Comparison of ENCODE assay signal across 8 cellular contexts in the genomic region with DNA sequence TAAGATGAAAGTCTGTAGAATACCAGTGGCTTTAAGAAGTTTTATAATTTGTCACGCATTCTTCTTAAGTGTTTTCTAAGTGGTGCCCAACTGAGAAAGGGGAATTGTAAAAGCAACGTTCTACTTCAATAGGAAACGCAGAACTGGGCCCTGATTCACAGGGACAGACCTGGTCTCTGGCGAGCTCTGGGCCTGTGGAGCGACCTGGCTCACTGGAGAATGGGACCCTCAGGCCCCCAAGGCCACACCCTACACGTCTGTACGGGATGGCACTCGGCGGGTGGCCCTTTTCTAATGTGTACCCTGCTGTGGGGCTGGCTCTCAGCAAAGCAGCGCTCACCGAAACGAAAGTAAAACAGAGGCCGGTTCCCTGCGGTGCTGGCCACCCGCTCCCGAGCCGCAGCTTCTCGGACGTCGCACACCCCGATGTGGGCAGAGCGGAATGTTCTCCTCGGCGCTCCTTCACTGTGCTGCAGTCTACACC.
DNase-seq lines count a peak whose midpoint lies in the region; ATAC-seq and TF ChIP-seq lines count a peak whose summit lies in the region.

No MANE protein-coding gene starts in this region.

- H3K27ac Mint-ChIP-seq in activated CD4-positive, alpha-beta T cell treated with anti-CD3 and anti-CD28 coated beads, Interleukin-2, amount 10 ng/mL, durations not matched to agents 24 days and 14 days, result peak overlapping the region; percentile 75
- H3K27ac Mint-ChIP-seq in nephron, result peak overlapping the region; percentile 3 to 76 (median 32)

- H3K27me3 Mint-ChIP-seq in activated CD4-positive, alpha-beta T cell treated with anti-CD3 and anti-CD28 coated beads, Interleukin-2, amount 10 ng/mL, durations not matched to agents 24 days and 14 days, result no peaks in the 10 kb centered on the region
- H3K27me3 Mint-ChIP-seq in nephron (ENCODE audit: low read depth), result no peaks in the 10 kb centered on the region

- H3K4me3 Mint-ChIP-seq in activated CD4-positive, alpha-beta T cell treated with anti-CD3 and anti-CD28 coated beads, Interleukin-2, amount 10 ng/mL, durations not matched to agents 24 days and 14 days, result peak overlapping the region; percentile 81
- peak overlapping the region in 1 of 3 experiments; percentile 39 for H3K4me3 Mint-ChIP-seq in nephron

- in situ Hi-C loops in G401 (cut with HindIII; ENCODE audit: low sequenced_read_pairs), result no loop called here

- H3K4me3 ChIP-seq in epithelial cell of esophagus (ENCODE audit: low read length), result peak overlapping the region; percentile 51

- ATAC-seq in HG03139 (IDR thresholded peaks at IDR 0.05; ENCODE audit: unreplicated experiment) (peak; percentile 47), GM18909 (IDR thresholded peaks at IDR 0.05; ENCODE audit: poor library complexity, unreplicated experiment) (no peak)

- no peaks in the 10 kb centered on the region for H3K9me3 Mint-ChIP-seq in activated CD4-positive, alpha-beta T cell treated with anti-CD3 and anti-CD28 coated beads, Interleukin-2, amount 10 ng/mL, durations not matched to agents 24 days and 14 days
- no peaks in the 10 kb centered on the region for H3K9me3 Mint-ChIP-seq in nephron

- intact Hi-C loops in activated CD4-positive, alpha-beta T cell treated with anti-CD3 and anti-CD28 coated beads, Interleukin-2, amount 10 ng/mL, durations not matched to agents 24 days and 14 days (cut with micrococcal nuclease), result no loop called here

- H3K36me3 Mint-ChIP-seq in activated CD4-positive, alpha-beta T cell treated with anti-CD3 and anti-CD28 coated beads, Interleukin-2, amount 10 ng/mL, durations not matched to agents 24 days and 14 days (ENCODE audit: low read depth), result no peaks in the 10 kb centered on the region
- H3K36me3 Mint-ChIP-seq in nephron (ENCODE audit: low read depth), result peaks cover 35% of the 10 kb centered on the region

- peaks cover 9% of the 10 kb centered on the region for H3K4me1 Mint-ChIP-seq in activated CD4-positive, alpha-beta T cell treated with anti-CD3 and anti-CD28 coated beads, Interleukin-2, amount 10 ng/mL, durations not matched to agents 24 days and 14 days
- peaks cover 70% of the 10 kb centered on the region for H3K4me1 Mint-ChIP-seq in nephron

- no peak for TF ChIP-seq CTCF in epithelial cell of esophagus (IDR thresholded peaks at IDR 0.05; ENCODE audit: insufficient read depth, low read depth, low read length, missing control alignments)
- TF ChIP-seq CTCF in nephron (IDR thresholded peaks at IDR 0.05; ENCODE audit: unreplicated experiment in 3 of 3), result no peak

- DNase-seq in G401 (ENCODE audit: low spot score) (peak; percentile 61), epithelial cell of esophagus (ENCODE audit: low read depth) (peak; percentile 30), NK-92 (lab: John Stamatoyannopoulos, UW; ENCODE audit: unreplicated experiment) (no peak), inferior parietal cortex (ENCODE audit: extremely low spot score) (no peak)
- DNase-seq in activated CD4-positive, alpha-beta T cell treated with anti-CD3 and anti-CD28 coated beads, Interleukin-2, amount 10 ng/mL, durations not matched to agents 24 days and 14 days, result peak; percentile 78

Comparison
In these comparisons a context has a peak if more than half of its experiments do, and no peak if none do; other contexts are left out.
1. DNase-seq: peak in G401 (single experiment), activated CD4-positive, alpha-beta T cell treated with anti-CD3 and anti-CD28 coated beads, Interleukin-2, amount 10 ng/mL, durations not matched to agents 24 days and 14 days (single experiment) and epithelial cell of esophagus (single experiment); none in NK-92 (single experiment) and inferior parietal cortex (single experiment).